Comparison of ENCODE assay signal across 8 cellular contexts in the genomic region with DNA sequence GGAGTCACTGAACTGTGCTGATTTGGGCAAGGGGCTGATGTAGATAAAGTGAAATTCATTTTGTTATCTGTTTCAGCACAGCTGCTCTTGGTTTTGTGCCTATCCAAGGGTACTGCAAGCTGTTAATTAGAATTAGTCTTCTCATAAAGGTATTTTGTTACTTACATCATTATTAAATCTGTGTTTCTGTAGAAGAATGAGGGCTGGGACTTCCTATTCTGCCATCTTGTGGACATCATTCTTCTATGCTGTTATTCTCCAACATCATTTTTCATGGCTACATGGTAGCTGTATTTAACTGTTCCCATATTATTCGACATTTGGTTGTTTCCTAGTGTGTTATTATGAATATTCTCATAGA.
DNase-seq lines count a peak whose midpoint lies in the region; ATAC-seq, FAIRE-seq and TF ChIP-seq lines count a peak whose summit lies in the region.

No MANE protein-coding gene starts in this region.

- DNase-seq in AG04449 (ENCODE audit: low read depth, low spot score), result no peak
- DNase-seq in GM20000 (ENCODE audit: low spot score), result no peak
- no peak for DNase-seq in keratinocyte (ENCODE audit: low read depth, low spot score)
- DNase-seq in NCI-H2196 treated with DMSO at 0.1 percent for 48 hours (lab: John Stamatoyannopoulos, UW; ENCODE audit: unreplicated experiment), result no peak
- no peak for DNase-seq in stimulated activated CD4-positive, alpha-beta T cell treated with anti-CD3 and anti-CD28 coated beads, Interleukin-4, amount 100 ng/mL, for 24 hours
- DNase-seq in UCSD-AML1 (lab: John Stamatoyannopoulos, UW; ENCODE audit: unreplicated experiment), result no peak

- peak overlapping the region; percentile 82 for H3K4me2 ChIP-seq in keratinocyte (ENCODE audit: control insufficient read depth, extremely low read depth, insufficient read depth, low read depth, low read length)

- no peak for ATAC-seq in HG02885 (IDR thresholded peaks at IDR 0.05; ENCODE audit: poor library complexity, unreplicated experiment)

- no peaks in the 10 kb centered on the region for H3K9me3 ChIP-seq in keratinocyte (ENCODE audit: control insufficient read depth, low read depth, low read length)

- dilution Hi-C loops in keratinocyte (cut with MboI; ENCODE audit: extremely low pct_ligation_motif_present, low sequenced_read_pairs), result no loop called here

- H3K9ac ChIP-seq in keratinocyte (ENCODE audit: control insufficient read depth, extremely low read depth, insufficient read depth, low read length), result peak overlapping the region; percentile 26

- H3K4me3 ChIP-seq in AG04449 (ENCODE audit: low read depth, low read length), result no peak overlapping the region
- peak overlapping the region in 1 of 3 experiments; percentile 58 for H3K4me3 ChIP-seq in keratinocyte (ENCODE audit: control insufficient read depth in 2 of 3, extremely low read depth in 1 of 3, insufficient read depth in 2 of 3, low read depth in 1 of 3, low read length in 3 of 3)

- no peaks in the 10 kb centered on the region for H3K36me3 ChIP-seq in keratinocyte (ENCODE audit: control insufficient read depth in 2 of 2, extremely low read depth in 1 of 2, insufficient read depth in 2 of 2, low read length in 2 of 2)

- CTCF ChIA-PET in AG04449 (lab: Yijun Ruan, JAX), result interaction anchor here (0.8 to 4.5 kb wide), 41 partner anchors 11 to 581 kb away, joined by 3 to 167 read pairs (median 5); a partner anchor contains a TSS

- H3K4me1 ChIP-seq in keratinocyte (ENCODE audit: control insufficient read depth, extremely low read depth, insufficient read depth, low read length), result peaks cover 9% of the 10 kb centered on the region

- H2AFZ ChIP-seq in keratinocyte (ENCODE audit: control insufficient read depth, low read length), result peak overlapping the region; percentile 91

- no peaks in the 10 kb centered on the region for H3K27me3 ChIP-seq in keratinocyte (ENCODE audit: control insufficient read depth, extremely low read depth, insufficient read depth, low read length)

- FAIRE-seq in keratinocyte (lab: Jason Lieb, UNC), result peak; percentile 71

- no peaks in the 10 kb centered on the region for H3K9me1 ChIP-seq in keratinocyte (ENCODE audit: control insufficient read depth, extremely low read depth, insufficient read depth, low read length)

- no peak overlapping the region for H3K27ac ChIP-seq in VCaP
- no peak overlapping the region for H3K27ac ChIP-seq in keratinocyte (ENCODE audit: control insufficient read depth, insufficient read depth, low read length)

- TF ChIP-seq CTCF in AG04449 (IDR thresholded peaks at IDR 0.05; ENCODE audit: insufficient read depth, low read length, missing control alignments) (peak; percentile 43), GM20000 (IDR thresholded peaks at IDR 0.05; ENCODE audit: extremely low read depth, missing control alignments) (peak; percentile 6), VCaP (conservative IDR thresholded peaks at IDR 0.05) (peak; percentile 53), keratinocyte (optimal IDR thresholded peaks at IDR 0.05 in 1 of 3, IDR thresholded peaks at IDR 0.05 in 1 of 3, conservative IDR thresholded peaks at IDR 0.05 in 1 of 3; ENCODE audit: extremely low read depth in 1 of 3, insufficient read depth in 2 of 3, low read length in 3 of 3) (peak in 2 of 3 experiments; percentile 11 to 29)

- no peaks in the 10 kb centered on the region for H4K20me1 ChIP-seq in keratinocyte (ENCODE audit: control insufficient read depth, extremely low read depth, insufficient read depth, low read length)

- no peaks in the 10 kb centered on the region for H3K79me2 ChIP-seq in keratinocyte (ENCODE audit: control insufficient read depth, insufficient read depth, low read length)

- POLR2A ChIA-PET in AG04449 (lab: Yijun Ruan, JAX), result interaction anchor here (1.3 kb wide), 1 partner anchor 195 kb away, joined by 10 read pairs; no protein-coding TSS in a partner anchor
